21 cellular contexts compared by ENCODE assay signal in the genomic region with DNA sequence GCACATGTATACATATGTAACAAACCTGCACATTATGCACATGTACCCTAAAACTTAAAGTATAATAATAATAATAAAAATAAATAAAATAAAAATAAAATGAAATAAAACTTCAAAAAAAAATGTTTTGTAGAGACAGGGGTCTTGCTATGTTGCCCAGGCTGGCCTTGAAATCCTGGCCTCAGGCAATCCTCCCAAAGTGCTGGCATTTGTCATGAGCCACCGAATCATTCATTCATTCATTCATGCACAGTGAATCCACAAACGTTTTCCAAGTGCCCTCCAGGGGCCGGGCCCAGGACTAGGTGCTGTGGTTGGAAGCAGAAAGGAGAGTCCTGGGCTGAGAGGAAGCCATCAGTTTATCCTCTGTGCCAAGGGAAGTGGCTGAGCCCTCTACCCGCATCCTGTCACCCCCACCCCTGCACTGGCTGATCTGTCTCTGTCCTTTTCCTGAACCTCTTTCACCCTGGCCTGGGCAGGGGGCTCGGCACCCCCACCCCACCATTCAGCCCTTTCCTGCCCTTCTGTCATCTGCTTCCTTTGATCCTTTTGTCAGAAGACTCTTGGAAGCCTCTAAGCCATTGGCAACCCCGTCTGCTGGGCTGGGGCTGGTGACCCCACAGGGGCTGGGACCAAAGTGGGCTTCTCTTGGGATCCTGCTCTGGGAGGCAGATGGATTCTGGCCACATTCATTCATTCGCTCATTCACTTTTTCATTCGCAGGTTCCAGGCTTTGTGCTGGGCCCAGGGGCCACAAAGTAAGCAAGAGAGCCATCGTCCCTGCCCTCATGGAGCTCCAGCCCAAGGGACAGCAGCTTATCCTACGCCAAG.
A peak's percentile ranks its signal among the peaks of the same experiment; 100 is the strongest.
DNase-seq lines count a peak whose midpoint lies in the region; ATAC-seq and TF ChIP-seq lines count a peak whose summit lies in the region.
"Had no signal": no experiment of that assay in that cellular context is flagged by ENCODE, and none has a peak within 500 bp of the region (broad histone marks: within the 10 kb centered on the region; RNA-seq: fewer than 3 reads in every experiment).

No MANE protein-coding gene starts in this region.

- H3K9me2 ChIP-seq in Karpas-422 (replicated peaks; ENCODE audit: insufficient read depth, low read length) = no peaks in the 10 kb centered on the region

- peaks cover 30% of the 10 kb centered on the region for H3K4me1 Mint-ChIP-seq in activated naive CD8-positive, alpha-beta T cell treated with anti-CD3 and anti-CD28 coated beads, Interleukin-2, amount 10 ng/mL, durations not matched to agents 7 days and 5 days
- H3K4me1 Mint-ChIP-seq in activated naive CD8-positive, alpha-beta T cell treated with anti-CD3 and anti-CD28 coated beads, Interleukin-2, amount 50 U/mL, for 24 hours = peaks cover 15% of the 10 kb centered on the region
- H3K4me1 Mint-ChIP-seq in T-helper 17 cell = peaks cover 11% of the 10 kb centered on the region
- H3K4me1 Mint-ChIP-seq in mesothelial cell of epicardium = peaks cover 26% of the 10 kb centered on the region

- no peaks in the 10 kb centered on the region for H3K36me3 Mint-ChIP-seq in activated naive CD8-positive, alpha-beta T cell treated with anti-CD3 and anti-CD28 coated beads, Interleukin-2, amount 10 ng/mL, durations not matched to agents 7 days and 5 days
- no peaks in the 10 kb centered on the region for H3K36me3 Mint-ChIP-seq in activated naive CD8-positive, alpha-beta T cell treated with anti-CD3 and anti-CD28 coated beads, Interleukin-2, amount 50 U/mL, for 24 hours (ENCODE audit: low read depth)
- H3K36me3 Mint-ChIP-seq in T-helper 17 cell (ENCODE audit: low read depth) = no peaks in the 10 kb centered on the region
- H3K36me3 Mint-ChIP-seq in mesothelial cell of epicardium = no peaks in the 10 kb centered on the region
- H3K36me3 Mint-ChIP-seq: stimulated activated naive B cell treated with anti-CD40 and anti-IgM and Interleukin-4, amounts not matched to agents 10 μg/mL and 1 μg/mL and 100 μg/mL, for 72 hours had no signal

- H3K9ac ChIP-seq in Karpas-422 (ENCODE audit: low read length) = no peak overlapping the region

- TF ChIP-seq CTCF in mesothelial cell of epicardium (IDR thresholded peaks at IDR 0.05; ENCODE audit: unreplicated experiment) = no peak
- no peak for TF ChIP-seq CTCF in omental fat pad (IDR thresholded peaks at IDR 0.05)

- DNase-seq in activated naive CD8-positive, alpha-beta T cell treated with anti-CD3 and anti-CD28 coated beads, Interleukin-2, amount 10 ng/mL, durations not matched to agents 7 days and 5 days = peak; percentile 48
- DNase-seq in activated naive CD8-positive, alpha-beta T cell treated with anti-CD3 and anti-CD28 coated beads, Interleukin-2, amount 50 U/mL, for 24 hours = no peak
- no peak for DNase-seq in T-helper 17 cell
- DNase-seq in mesothelial cell of epicardium (ENCODE audit: low spot score in 2 of 2, unreplicated experiment in 2 of 2) = peak in 1 of 2 experiments; percentile 27
- no peak for DNase-seq in Karpas-422
- DNase-seq in left cardiac atrium = no peak
- DNase-seq in omental fat pad (ENCODE audit: low spot score) = no peak
- DNase-seq: COR-L47; hypothalamus; kidney glomerular epithelial cell; NCI-H2029; NCI-H446 treated with DMSO at 0.1 percent for 48 hours; stimulated activated CD4-positive, alpha-beta T cell treated with anti-CD3 and anti-CD28 coated beads, Interleukin-15, amount 100 ng/mL, for 24 hours; stimulated activated naive B cell treated with anti-CD40 and anti-IgM and Interleukin-4, amounts not matched to agents 10 μg/mL and 1 μg/mL and 100 μg/mL, for 72 hours; tibial artery had no signal

- peak overlapping the region; percentile 64 for H3K4me3 Mint-ChIP-seq in activated naive CD8-positive, alpha-beta T cell treated with anti-CD3 and anti-CD28 coated beads, Interleukin-2, amount 10 ng/mL, durations not matched to agents 7 days and 5 days
- no peak overlapping the region for H3K4me3 Mint-ChIP-seq in activated naive CD8-positive, alpha-beta T cell treated with anti-CD3 and anti-CD28 coated beads, Interleukin-2, amount 50 U/mL, for 24 hours
- H3K4me3 Mint-ChIP-seq in T-helper 17 cell = no peak overlapping the region
- H3K4me3 Mint-ChIP-seq in mesothelial cell of epicardium = no peak overlapping the region
- H3K4me3 Mint-ChIP-seq: GM23338; stimulated activated naive B cell treated with anti-CD40 and anti-IgM and Interleukin-4, amounts not matched to agents 10 μg/mL and 1 μg/mL and 100 μg/mL, for 72 hours had no signal

- H3K27me3 ChIP-seq in Karpas-422 (ENCODE audit: low read length) = no peaks in the 10 kb centered on the region
- H3K27me3 ChIP-seq: breast epithelium, neutrophil, right atrium auricular region had no signal

- no peaks in the 10 kb centered on the region for H3K79me2 ChIP-seq in Karpas-422 (ENCODE audit: low read length)

- intact Hi-C loops in left cardiac atrium (cut with DNase I) = no loop called here

- H3K36me3 ChIP-seq in Karpas-422 (ENCODE audit: insufficient read depth, low read length) = no peaks in the 10 kb centered on the region
- H3K36me3 ChIP-seq: breast epithelium, neutrophil, right atrium auricular region, tibial artery had no signal

- H3K9me3 Mint-ChIP-seq in activated naive CD8-positive, alpha-beta T cell treated with anti-CD3 and anti-CD28 coated beads, Interleukin-2, amount 10 ng/mL, durations not matched to agents 7 days and 5 days = no peaks in the 10 kb centered on the region
- H3K9me3 Mint-ChIP-seq in activated naive CD8-positive, alpha-beta T cell treated with anti-CD3 and anti-CD28 coated beads, Interleukin-2, amount 50 U/mL, for 24 hours = no peaks in the 10 kb centered on the region
- H3K9me3 Mint-ChIP-seq in mesothelial cell of epicardium = no peaks in the 10 kb centered on the region
- H3K9me3 Mint-ChIP-seq: GM23338; stimulated activated naive B cell treated with anti-CD40 and anti-IgM and Interleukin-4, amounts not matched to agents 10 μg/mL and 1 μg/mL and 100 μg/mL, for 72 hours had no signal

- H4K20me1 ChIP-seq in Karpas-422 (ENCODE audit: insufficient read depth, low read depth, low read length) = no peaks in the 10 kb centered on the region

- peaks cover 4% of the 10 kb centered on the region for H3K27me3 Mint-ChIP-seq in activated naive CD8-positive, alpha-beta T cell treated with anti-CD3 and anti-CD28 coated beads, Interleukin-2, amount 10 ng/mL, durations not matched to agents 7 days and 5 days
- no peaks in the 10 kb centered on the region for H3K27me3 Mint-ChIP-seq in activated naive CD8-positive, alpha-beta T cell treated with anti-CD3 and anti-CD28 coated beads, Interleukin-2, amount 50 U/mL, for 24 hours
- peaks cover 5% of the 10 kb centered on the region for H3K27me3 Mint-ChIP-seq in T-helper 17 cell
- H3K27me3 Mint-ChIP-seq in mesothelial cell of epicardium (ENCODE audit: low read depth) = no peaks in the 10 kb centered on the region

- POLR2A ChIA-PET in activated naive CD8-positive, alpha-beta T cell treated with anti-CD3 and anti-CD28 coated beads, Interleukin-2, amount 10 ng/mL, durations not matched to agents 7 days and 5 days (lab: Charles Lee) = no interaction called here

- no peak overlapping the region for H3K4me2 ChIP-seq in Karpas-422 (ENCODE audit: low read depth, low read length, poor library complexity, severe bottlenecking)
- H3K4me2 ChIP-seq: GM23338 had no signal

- no peak overlapping the region for H3K4me3 ChIP-seq in Karpas-422 (ENCODE audit: low read length)
- H3K4me3 ChIP-seq: breast epithelium, GM23338, right atrium auricular region, tibial artery had no signal

- no peaks in the 10 kb centered on the region for H3K4me1 ChIP-seq in Karpas-422 (ENCODE audit: low read length)
- H3K4me1 ChIP-seq: right atrium auricular region, tibial artery had no signal

- H3K9me3 ChIP-seq in T-helper 17 cell (ENCODE audit: control insufficient read depth, low read length, poor library complexity, severe bottlenecking) (no peaks in the 10 kb centered on the region), Karpas-422 (ENCODE audit: low read length) (no peaks in the 10 kb centered on the region)
- H3K9me3 ChIP-seq: breast epithelium, neutrophil, right atrium auricular region, tibial artery had no signal

- peak overlapping the region; percentile 75 for H3K27ac Mint-ChIP-seq in activated naive CD8-positive, alpha-beta T cell treated with anti-CD3 and anti-CD28 coated beads, Interleukin-2, amount 10 ng/mL, durations not matched to agents 7 days and 5 days
- H3K27ac Mint-ChIP-seq in activated naive CD8-positive, alpha-beta T cell treated with anti-CD3 and anti-CD28 coated beads, Interleukin-2, amount 50 U/mL, for 24 hours = no peak overlapping the region
- H3K27ac Mint-ChIP-seq in T-helper 17 cell (peak overlapping the region; percentile 91), mesothelial cell of epicardium (peak overlapping the region; percentile 60)
- H3K27ac Mint-ChIP-seq: GM23338; stimulated activated naive B cell treated with anti-CD40 and anti-IgM and Interleukin-4, amounts not matched to agents 10 μg/mL and 1 μg/mL and 100 μg/mL, for 72 hours had no signal

- no peak overlapping the region for H3K27ac ChIP-seq in Karpas-422 (ENCODE audit: low read length)
- H3K27ac ChIP-seq: breast epithelium, neutrophil, right atrium auricular region, tibial artery had no signal

- ATAC-seq in activated naive CD8-positive, alpha-beta T cell treated with anti-CD3 and anti-CD28 coated beads, Interleukin-2, amount 10 ng/mL, durations not matched to agents 7 days and 5 days (ENCODE audit: low read depth) = peak; percentile 82
- ATAC-seq in activated naive CD8-positive, alpha-beta T cell treated with anti-CD3 and anti-CD28 coated beads, Interleukin-2, amount 50 U/mL, for 24 hours = no peak
- ATAC-seq in T-helper 17 cell = no peak
- no peak for ATAC-seq in left cardiac atrium
- ATAC-seq in HG02970 (IDR thresholded peaks at IDR 0.05; ENCODE audit: low FRiP score, unreplicated experiment) = no peak
- ATAC-seq in omental fat pad (ENCODE audit: low FRiP score) = no peak
- ATAC-seq: GM23338; HepG2; stimulated activated naive B cell treated with anti-CD40 and anti-IgM and Interleukin-4, amounts not matched to agents 10 μg/mL and 1 μg/mL and 100 μg/mL, for 72 hours had no signal

- no peak overlapping the region for H2AFZ ChIP-seq in Karpas-422 (ENCODE audit: low read length)
- H2AFZ ChIP-seq: GM23338 had no signal
